In the genomic region with DNA sequence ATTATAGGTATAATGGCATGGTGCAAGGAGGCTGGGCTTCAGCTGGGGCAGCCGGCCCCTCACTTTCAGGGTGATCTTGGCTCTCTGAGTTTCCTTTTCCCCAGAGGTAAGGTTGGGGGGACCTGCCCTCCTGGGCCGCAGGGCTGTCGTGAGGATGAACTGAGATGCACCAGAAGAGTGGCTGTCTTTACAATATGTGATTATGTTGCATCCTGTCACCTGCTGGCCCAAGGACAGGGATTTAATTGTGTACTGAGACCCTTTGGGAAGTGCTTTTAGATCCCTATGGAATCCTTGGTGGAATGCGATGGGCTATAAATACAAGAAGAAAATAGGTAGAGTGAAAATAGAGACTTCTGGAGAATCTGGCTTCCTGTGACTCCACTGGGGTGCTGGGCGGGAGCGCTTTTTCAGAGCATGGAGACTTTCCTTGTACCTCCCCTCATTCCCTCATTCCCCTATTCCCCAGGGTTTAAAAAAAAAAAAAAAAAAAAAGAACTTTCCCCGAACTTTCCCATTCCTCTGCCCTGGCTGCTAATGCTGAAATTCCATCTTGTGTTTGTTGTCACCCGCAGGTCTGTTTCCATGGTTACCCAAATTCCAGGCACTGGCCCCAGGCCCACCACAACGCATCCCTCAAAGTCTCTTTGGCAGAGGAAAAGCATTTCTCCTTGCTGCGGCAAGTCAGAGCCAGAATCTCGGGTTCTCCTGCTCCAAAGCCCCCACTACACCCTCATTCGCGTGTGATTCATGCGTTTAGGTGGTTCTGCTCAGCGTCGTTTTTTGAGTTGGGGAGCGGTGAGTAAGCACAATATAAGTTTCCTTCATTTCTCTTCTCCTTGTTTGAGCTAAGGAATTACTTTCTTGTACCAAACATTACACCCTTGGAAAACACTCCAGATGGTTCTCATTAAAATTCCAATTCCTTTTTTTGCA, we compare ENCODE assay signal across 8 cellular contexts. TPM values are rescaled to one million over a fixed set of nuclear protein-coding genes. Genes with fewer than 3 reads are reported as not detected.
DNase-seq lines count a peak whose midpoint lies in the region; ATAC-seq, FAIRE-seq and TF ChIP-seq lines count a peak whose summit lies in the region.
"Had no signal": no experiment of that assay in that cellular context is flagged by ENCODE, and none has a peak within 500 bp of the region (broad histone marks: within the 10 kb centered on the region; RNA-seq: fewer than 3 reads in every experiment).

No MANE protein-coding gene starts in this region.

- no peak overlapping the region for H3K4me3 ChIP-seq in MG63

- H3K36me3 ChIP-seq in MG63: no peaks in the 10 kb centered on the region

- TF ChIP-seq CTCF in mesothelial cell of epicardium (IDR thresholded peaks at IDR 0.05; ENCODE audit: unreplicated experiment): no peak
- TF ChIP-seq CTCF in type B pancreatic cell (conservative IDR thresholded peaks at IDR 0.05): no peak

- ATAC-seq in naive thymus-derived CD8-positive, alpha-beta T cell: no peak

- H3K27me3 ChIP-seq in MG63: no peaks in the 10 kb centered on the region

- H3K4me1 Mint-ChIP-seq in mesothelial cell of epicardium (peaks cover 74% of the 10 kb centered on the region), type B pancreatic cell (ENCODE audit: unreplicated experiment) (peaks cover 40% of the 10 kb centered on the region)
- no peaks in the 10 kb centered on the region for H3K4me1 Mint-ChIP-seq in naive thymus-derived CD8-positive, alpha-beta T cell

- POLR2A ChIA-PET in naive thymus-derived CD8-positive, alpha-beta T cell (lab: Charles Lee): no interaction called here

- no peaks in the 10 kb centered on the region for H3K27me3 Mint-ChIP-seq in mesothelial cell of epicardium (ENCODE audit: low read depth)
- peaks cover 4% of the 10 kb centered on the region for H3K27me3 Mint-ChIP-seq in type B pancreatic cell
- H3K27me3 Mint-ChIP-seq in naive thymus-derived CD8-positive, alpha-beta T cell: peaks cover 2 to 13% (median 9%) of the 10 kb centered on the region in 5 donors

- FAIRE-seq in endometrium (lab: Jason Lieb, UNC) (peak; percentile 89), frontal cortex (lab: Jason Lieb, UNC) (no peak)

- H3K36me3 Mint-ChIP-seq in mesothelial cell of epicardium: no peaks in the 10 kb centered on the region
- no peaks in the 10 kb centered on the region for H3K36me3 Mint-ChIP-seq in type B pancreatic cell
- H3K36me3 Mint-ChIP-seq in naive thymus-derived CD8-positive, alpha-beta T cell: no peaks in the 10 kb centered on the region

- H3K9me3 ChIP-seq in MG63: no peaks in the 10 kb centered on the region

- H3K4me3 Mint-ChIP-seq in mesothelial cell of epicardium: peak overlapping the region; percentile 28
- H3K4me3 Mint-ChIP-seq in type B pancreatic cell: peak overlapping the region; percentile 62
- no peak overlapping the region for H3K4me3 Mint-ChIP-seq in naive thymus-derived CD8-positive, alpha-beta T cell

- H3K9me3 Mint-ChIP-seq in mesothelial cell of epicardium: no peaks in the 10 kb centered on the region
- H3K9me3 Mint-ChIP-seq in type B pancreatic cell: no peaks in the 10 kb centered on the region
- H3K9me3 Mint-ChIP-seq in naive thymus-derived CD8-positive, alpha-beta T cell: no peaks in the 10 kb centered on the region

- peak; percentile 87 for DNase-seq in MG63
- peak; percentile 70 to 89 for DNase-seq in mesothelial cell of epicardium (ENCODE audit: low spot score in 2 of 2, unreplicated experiment in 2 of 2)
- DNase-seq in type B pancreatic cell (ENCODE audit: extremely low spot score, unreplicated experiment): peak; percentile 78
- no peak for DNase-seq in NCI-H2171 treated with DMSO at 0.1 percent for 48 hours (lab: John Stamatoyannopoulos, UW)
- no peak for DNase-seq in naive thymus-derived CD8-positive, alpha-beta T cell
- no peak for DNase-seq in frontal cortex (ENCODE audit: low spot score in 2 of 2)
- DNase-seq: NCI-H1436 had no signal

- H3K27ac Mint-ChIP-seq in mesothelial cell of epicardium: peak overlapping the region; percentile 98
- peak overlapping the region; percentile 85 for H3K27ac Mint-ChIP-seq in type B pancreatic cell
- H3K27ac Mint-ChIP-seq in naive thymus-derived CD8-positive, alpha-beta T cell: no peak overlapping the region

RNA-seq across cellular contexts. Expression of gene ANAPC13, which starts 21.8 kb away (rescaled TPM):
- total RNA-seq in MG63 (2014; rRNA removed; shearing (Covaris generic); ENCODE audit: low replicate concordance): 121 and 169 TPM in 2 replicates
- total RNA-seq in mesothelial cell of epicardium (63.0 to 64.7 TPM (median 63.1 TPM) in 3 replicates), type B pancreatic cell (ENCODE audit: low replicate concordance) (47.8 and 57.0 TPM in 2 replicates), frontal cortex (41.6 TPM)
- 10 to 100 TPM; 36.1 to 36.4 TPM for total RNA-seq in naive thymus-derived CD8-positive, alpha-beta T cell
- 10 to 100 TPM; 88.9 to 96.1 (median 90.5) TPM for polyA plus RNA-seq in naive thymus-derived CD8-positive, alpha-beta T cell

RNA-seq across cellular contexts. Expression of gene CEP63, which starts 21.9 kb away (rescaled TPM):
- total RNA-seq in MG63 (2014; rRNA removed; shearing (Covaris generic); ENCODE audit: low replicate concordance): 15.3 and 30.3 TPM in 2 replicates
- total RNA-seq in mesothelial cell of epicardium (20.8 to 23.5 TPM (median 22.5 TPM) in 3 replicates), type B pancreatic cell (ENCODE audit: low replicate concordance) (14.5 and 22.8 TPM in 2 replicates), frontal cortex (22.4 TPM)
- 10 to 100 TPM; 33.0 to 40.1 TPM for total RNA-seq in naive thymus-derived CD8-positive, alpha-beta T cell
- polyA plus RNA-seq in naive thymus-derived CD8-positive, alpha-beta T cell: 10 to 100 TPM; 16.2 to 32.2 (median 26.0) TPM

Comparison
In these comparisons a context has a peak if more than half of its experiments do, and no peak if none do; other contexts are left out.
1. DNase-seq: peak in MG63 (single experiment), mesothelial cell of epicardium (2 of 2) and type B pancreatic cell (single experiment); none in NCI-H2171 treated with DMSO at 0.1 percent for 48 hours (single experiment), naive thymus-derived CD8-positive, alpha-beta T cell (0 of 10) and frontal cortex (0 of 2).
2. H3K27ac Mint-ChIP-seq: peak in mesothelial cell of epicardium (single experiment) and type B pancreatic cell (single experiment); none in naive thymus-derived CD8-positive, alpha-beta T cell (0 of 10).
3. H3K4me3 Mint-ChIP-seq: peak in mesothelial cell of epicardium (single experiment) and type B pancreatic cell (single experiment); none in naive thymus-derived CD8-positive, alpha-beta T cell (0 of 10).